ENCODE assay signal across 5 cellular contexts in genomic region chr12:9704561-9704960, GRCh38. TPM values are rescaled to one million over a fixed set of nuclear protein-coding genes. Genes with fewer than 3 reads are reported as not detected.
"Had no signal": no experiment of that assay in that cellular context is flagged by ENCODE, and none has a peak within 500 bp of the region (broad histone marks: within the 10 kb centered on the region; RNA-seq: fewer than 3 reads in every experiment).

No MANE protein-coding gene starts in this region.

RNA-seq across cellular contexts. Expression of gene CLECL1, which starts 28.3 kb away (rescaled TPM):
- total RNA-seq: LHCN-M2, MCF 10A, PC-3, SK-MEL-5 had no signal
- polyA plus RNA-seq: SK-N-SH had no signal

RNA-seq across cellular contexts. Expression of gene CD69, which starts 56.1 kb away (rescaled TPM):
- total RNA-seq: LHCN-M2, MCF 10A, PC-3, SK-MEL-5 had no signal
- polyA plus RNA-seq: SK-N-SH had no signal
